ENCODE assay signal across 14 cellular contexts in the genomic region with DNA sequence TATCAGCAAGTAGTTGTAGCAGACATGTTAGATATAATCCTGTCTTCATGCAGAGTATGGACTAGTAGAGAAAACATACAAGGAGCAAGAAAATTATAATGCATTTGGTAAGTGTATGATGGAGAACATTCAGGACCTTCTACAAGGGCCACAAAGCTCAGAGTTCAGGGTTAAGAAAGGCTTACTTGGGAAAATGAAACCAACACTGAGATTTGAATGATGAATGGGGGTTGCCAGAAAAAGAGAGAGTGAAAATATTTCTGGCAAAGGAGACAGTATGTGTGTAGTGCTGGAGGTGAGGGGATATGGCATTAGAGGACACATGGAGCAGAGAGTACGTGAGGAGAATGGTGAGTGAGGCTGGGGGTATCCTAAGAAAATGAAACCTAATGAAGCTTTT.
DNase-seq lines count a peak whose midpoint lies in the region; ATAC-seq lines count a peak whose summit lies in the region.
"Had no signal": no experiment of that assay in that cellular context is flagged by ENCODE, and none has a peak within 500 bp of the region (broad histone marks: within the 10 kb centered on the region; RNA-seq: fewer than 3 reads in every experiment).

No MANE protein-coding gene starts in this region.

- H3K4me1 Mint-ChIP-seq in activated CD8-positive, alpha-beta memory T cell treated with anti-CD3 and anti-CD28 coated beads, Interleukin-2, amount 10 ng/mL, durations not matched to agents 7 days and 5 days = peaks cover 9% of the 10 kb centered on the region
- H3K4me1 Mint-ChIP-seq in activated T-helper 17 cell treated with anti-CD3 and anti-CD28 coated beads, Interleukin-2, amount 50 U/mL, for 72 hours = peaks cover 10% of the 10 kb centered on the region
- H3K4me1 Mint-ChIP-seq in activated T-helper 1 cell treated with anti-CD3 and anti-CD28 coated beads, Interleukin-12 subunit alpha, Interleukin-12 subunit beta, Interleukin-2, Interleukin-4 antibody, amounts not matched to agents 30 ng/mL and 10 ng/mL and 1 ng/mL, durations not matched to agents 14 hours and 24 hours and 36 hours (ENCODE audit: low read depth) = peaks cover 9% of the 10 kb centered on the region

- intact Hi-C loops in sciatic nerve (cut with DNase I) = no loop called here
- intact Hi-C loops in activated T-helper 1 cell treated with anti-CD3 and anti-CD28 coated beads, Interleukin-12 subunit alpha, Interleukin-12 subunit beta, Interleukin-2, Interleukin-4 antibody, amounts not matched to agents 30 ng/mL and 10 ng/mL and 1 ng/mL, durations not matched to agents 14 hours and 24 hours and 36 hours (cut with micrococcal nuclease) = no loop called here

- peaks cover 14% of the 10 kb centered on the region for H3K27me3 Mint-ChIP-seq in activated CD8-positive, alpha-beta memory T cell treated with anti-CD3 and anti-CD28 coated beads, Interleukin-2, amount 10 ng/mL, durations not matched to agents 7 days and 5 days
- H3K27me3 Mint-ChIP-seq in activated T-helper 17 cell treated with anti-CD3 and anti-CD28 coated beads, Interleukin-2, amount 50 U/mL, for 72 hours = no peaks in the 10 kb centered on the region
- H3K27me3 Mint-ChIP-seq in activated T-helper 1 cell treated with anti-CD3 and anti-CD28 coated beads, Interleukin-12 subunit alpha, Interleukin-12 subunit beta, Interleukin-2, Interleukin-4 antibody, amounts not matched to agents 30 ng/mL and 10 ng/mL and 1 ng/mL, durations not matched to agents 14 hours and 24 hours and 36 hours (ENCODE audit: insufficient read depth) = peaks cover 2% of the 10 kb centered on the region

- no peak for DNase-seq in activated CD8-positive, alpha-beta memory T cell treated with anti-CD3 and anti-CD28 coated beads, Interleukin-2, amount 10 ng/mL, durations not matched to agents 7 days and 5 days
- no peak for DNase-seq in activated CD8-positive, alpha-beta memory T cell treated with anti-CD3 and anti-CD28 coated beads, Interleukin-2, amount 50 U/mL, for 4 hours
- DNase-seq in sciatic nerve (ENCODE audit: low spot score) (no peak), superior temporal gyrus (ENCODE audit: extremely low spot score) (no peak)
- no peak for DNase-seq in activated T-helper 1 cell treated with anti-CD3 and anti-CD28 coated beads, Interleukin-12 subunit alpha, Interleukin-12 subunit beta, Interleukin-2, Interleukin-4 antibody, amounts not matched to agents 30 ng/mL and 10 ng/mL and 1 ng/mL, durations not matched to agents 14 hours and 24 hours and 36 hours (ENCODE audit: low spot score)
- DNase-seq: activated naive CD4-positive, alpha-beta T cell treated with anti-CD3 and anti-CD28 coated beads for 36 hours; endodermal cell; foreskin melanocyte; NCI-H1436; NCI-H524; stimulated activated CD4-positive, alpha-beta T cell treated with anti-CD3 and anti-CD28 coated beads, Interleukin-15, amount 100 ng/mL, for 24 hours had no signal

- CTCF ChIA-PET in activated CD8-positive, alpha-beta memory T cell treated with anti-CD3 and anti-CD28 coated beads, Interleukin-2, amount 10 ng/mL, durations not matched to agents 7 days and 5 days (lab: Charles Lee) = interaction anchor here (1.1 kb wide), 1 partner anchor 10 kb away, joined by 3 read pairs; no protein-coding TSS in a partner anchor

- H3K9me3 Mint-ChIP-seq in activated CD8-positive, alpha-beta memory T cell treated with anti-CD3 and anti-CD28 coated beads, Interleukin-2, amount 10 ng/mL, durations not matched to agents 7 days and 5 days (ENCODE audit: low read depth) = no peaks in the 10 kb centered on the region
- H3K9me3 Mint-ChIP-seq in activated T-helper 17 cell treated with anti-CD3 and anti-CD28 coated beads, Interleukin-2, amount 50 U/mL, for 72 hours = no peaks in the 10 kb centered on the region
- peaks cover 6% of the 10 kb centered on the region for H3K9me3 Mint-ChIP-seq in activated T-helper 1 cell treated with anti-CD3 and anti-CD28 coated beads, Interleukin-12 subunit alpha, Interleukin-12 subunit beta, Interleukin-2, Interleukin-4 antibody, amounts not matched to agents 30 ng/mL and 10 ng/mL and 1 ng/mL, durations not matched to agents 14 hours and 24 hours and 36 hours
- H3K9me3 Mint-ChIP-seq: activated naive CD4-positive, alpha-beta T cell treated with anti-CD3 and anti-CD28 coated beads for 36 hours; endodermal cell had no signal

- H3K27ac Mint-ChIP-seq in activated CD8-positive, alpha-beta memory T cell treated with anti-CD3 and anti-CD28 coated beads, Interleukin-2, amount 10 ng/mL, durations not matched to agents 7 days and 5 days = peak overlapping the region; percentile 38
- no peak overlapping the region for H3K27ac Mint-ChIP-seq in activated T-helper 17 cell treated with anti-CD3 and anti-CD28 coated beads, Interleukin-2, amount 50 U/mL, for 72 hours
- no peak overlapping the region for H3K27ac Mint-ChIP-seq in activated T-helper 1 cell treated with anti-CD3 and anti-CD28 coated beads, Interleukin-12 subunit alpha, Interleukin-12 subunit beta, Interleukin-2, Interleukin-4 antibody, amounts not matched to agents 30 ng/mL and 10 ng/mL and 1 ng/mL, durations not matched to agents 14 hours and 24 hours and 36 hours
- H3K27ac Mint-ChIP-seq: activated naive CD4-positive, alpha-beta T cell treated with anti-CD3 and anti-CD28 coated beads for 36 hours; endodermal cell had no signal

- H3K36me3 Mint-ChIP-seq in activated CD8-positive, alpha-beta memory T cell treated with anti-CD3 and anti-CD28 coated beads, Interleukin-2, amount 10 ng/mL, durations not matched to agents 7 days and 5 days = no peaks in the 10 kb centered on the region
- no peaks in the 10 kb centered on the region for H3K36me3 Mint-ChIP-seq in activated T-helper 17 cell treated with anti-CD3 and anti-CD28 coated beads, Interleukin-2, amount 50 U/mL, for 72 hours (ENCODE audit: low read depth)
- no peaks in the 10 kb centered on the region for H3K36me3 Mint-ChIP-seq in activated T-helper 1 cell treated with anti-CD3 and anti-CD28 coated beads, Interleukin-12 subunit alpha, Interleukin-12 subunit beta, Interleukin-2, Interleukin-4 antibody, amounts not matched to agents 30 ng/mL and 10 ng/mL and 1 ng/mL, durations not matched to agents 14 hours and 24 hours and 36 hours (ENCODE audit: low read depth)

- peak overlapping the region; percentile 37 for H3K4me3 Mint-ChIP-seq in activated CD8-positive, alpha-beta memory T cell treated with anti-CD3 and anti-CD28 coated beads, Interleukin-2, amount 10 ng/mL, durations not matched to agents 7 days and 5 days
- H3K4me3 Mint-ChIP-seq in activated T-helper 17 cell treated with anti-CD3 and anti-CD28 coated beads, Interleukin-2, amount 50 U/mL, for 72 hours = peak overlapping the region; percentile 13
- H3K4me3 Mint-ChIP-seq in activated T-helper 1 cell treated with anti-CD3 and anti-CD28 coated beads, Interleukin-12 subunit alpha, Interleukin-12 subunit beta, Interleukin-2, Interleukin-4 antibody, amounts not matched to agents 30 ng/mL and 10 ng/mL and 1 ng/mL, durations not matched to agents 14 hours and 24 hours and 36 hours = no peak overlapping the region
- H3K4me3 Mint-ChIP-seq: activated naive CD4-positive, alpha-beta T cell treated with anti-CD3 and anti-CD28 coated beads for 36 hours; endodermal cell had no signal

- peak; percentile 27 for ATAC-seq in activated CD8-positive, alpha-beta memory T cell treated with anti-CD3 and anti-CD28 coated beads, Interleukin-2, amount 10 ng/mL, durations not matched to agents 7 days and 5 days
- ATAC-seq in GM21447 (IDR thresholded peaks at IDR 0.05; ENCODE audit: unreplicated experiment) (peak; percentile 84), HG02981 (IDR thresholded peaks at IDR 0.05; ENCODE audit: unreplicated experiment) (peak; percentile 68), sciatic nerve (no peak)
- ATAC-seq in activated T-helper 17 cell treated with anti-CD3 and anti-CD28 coated beads, Interleukin-2, amount 50 U/mL, for 72 hours (replicated peaks) = peak; percentile 47
